In the genomic region with DNA sequence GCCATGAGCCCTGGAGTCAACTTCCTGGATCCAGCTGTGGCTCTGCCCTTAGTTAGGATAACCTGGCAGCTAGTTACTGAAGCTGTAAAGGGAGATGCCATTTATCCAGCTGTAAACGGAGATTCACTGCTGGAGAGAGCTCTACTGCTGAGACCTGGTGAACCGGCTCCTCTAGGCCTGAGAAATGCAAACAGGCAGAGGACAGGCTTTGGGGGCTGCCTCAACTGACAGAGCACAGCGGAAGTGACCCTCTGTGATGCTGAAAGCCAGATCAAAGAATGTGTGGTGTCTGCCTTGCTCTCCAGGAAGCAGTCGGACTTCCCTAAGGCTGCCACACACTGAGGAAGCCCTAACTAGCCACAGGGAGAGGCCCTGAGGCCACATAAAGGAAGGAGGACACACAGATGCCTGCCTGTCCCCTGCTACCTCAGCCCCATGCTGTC, we compare ENCODE assay signal across 1 cellular context.
A peak's percentile ranks its signal among the peaks of the same experiment; 100 is the strongest.
TF ChIP-seq lines count a peak whose summit lies in the region.

No MANE protein-coding gene starts in this region.

TF ChIP-seq in HepG2, 621 proteins besides CTCF, POLR2A, EP300 and RAD21 (continues in another document):
- no peak for TF ChIP-seq PRPF4 (IDR thresholded peaks at IDR 0.05; ENCODE audit: low read depth, low read length, poor library complexity, severe bottlenecking)
- TF ChIP-seq, protein P1, sequence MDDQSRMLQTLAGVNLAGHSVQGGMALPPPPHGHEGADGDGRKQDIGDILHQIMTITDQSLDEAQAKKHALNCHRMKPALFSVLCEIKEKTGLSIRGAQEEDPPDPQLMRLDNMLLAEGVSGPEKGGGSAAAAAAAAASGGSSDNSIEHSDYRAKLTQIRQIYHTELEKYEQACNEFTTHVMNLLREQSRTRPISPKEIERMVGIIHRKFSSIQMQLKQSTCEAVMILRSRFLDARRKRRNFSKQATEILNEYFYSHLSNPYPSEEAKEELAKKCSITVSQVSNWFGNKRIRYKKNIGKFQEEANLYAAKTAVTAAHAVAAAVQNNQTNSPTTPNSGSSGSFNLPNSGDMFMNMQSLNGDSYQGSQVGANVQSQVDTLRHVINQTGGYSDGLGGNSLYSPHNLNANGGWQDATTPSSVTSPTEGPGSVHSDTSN (CRISPR knock-in tag; IDR thresholded peaks at IDR 0.05; ENCODE audit: borderline replicate concordance): no peak
- TF ChIP-seq NCOR1 (IDR thresholded peaks at IDR 0.05; ENCODE audit: borderline replicate concordance, low read length): no peak
- no peak for TF ChIP-seq ZNF280D (CRISPR knock-in tag; IDR thresholded peaks at IDR 0.05)
- TF ChIP-seq STAG1 (CRISPR knock-in tag; IDR thresholded peaks at IDR 0.05): peak; percentile 35; the same call in 1 of the 2 replicates
- TF ChIP-seq SMAD1 (CRISPR knock-in tag; IDR thresholded peaks at IDR 0.05; ENCODE audit: borderline replicate concordance, low read depth): no peak
- TF ChIP-seq, protein P2, sequence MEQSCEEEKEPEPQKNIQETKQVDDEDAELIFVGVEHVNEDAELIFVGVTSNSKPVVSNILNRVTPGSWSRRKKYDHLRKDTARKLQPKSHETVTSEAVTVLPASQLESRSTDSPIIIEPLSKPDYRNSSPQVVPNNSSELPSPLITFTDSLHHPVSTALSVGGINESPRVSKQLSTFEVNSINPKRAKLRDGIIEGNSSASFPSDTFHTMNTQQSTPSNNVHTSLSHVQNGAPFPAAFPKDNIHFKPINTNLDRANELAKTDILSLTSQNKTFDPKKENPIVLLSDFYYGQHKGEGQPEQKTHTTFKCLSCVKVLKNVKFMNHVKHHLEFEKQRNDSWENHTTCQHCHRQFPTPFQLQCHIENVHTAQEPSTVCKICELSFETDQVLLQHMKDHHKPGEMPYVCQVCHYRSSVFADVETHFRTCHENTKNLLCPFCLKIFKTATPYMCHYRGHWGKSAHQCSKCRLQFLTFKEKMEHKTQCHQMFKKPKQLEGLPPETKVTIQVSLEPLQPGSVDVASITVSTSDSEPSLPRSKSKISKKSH (CRISPR knock-in tag; IDR thresholded peaks at IDR 0.05; ENCODE audit: borderline replicate concordance): peak; percentile 77; the same call in 1 of the 2 replicates
- TF ChIP-seq ATF7 (IDR thresholded peaks at IDR 0.05): no peak
- TF ChIP-seq ATF7 (CRISPR knock-in tag; IDR thresholded peaks at IDR 0.05): no peak
- TF ChIP-seq MED1 (CRISPR knock-in tag; IDR thresholded peaks at IDR 0.05): peak; percentile 37; the same call in 1 of the 2 replicates
- no peak for TF ChIP-seq ZNF33A (CRISPR knock-in tag; IDR thresholded peaks at IDR 0.05; ENCODE audit: borderline replicate concordance)
- no peak for TF ChIP-seq LCORL (IDR thresholded peaks at IDR 0.05)
- TF ChIP-seq LCORL (CRISPR knock-in tag; IDR thresholded peaks at IDR 0.05): no peak
- TF ChIP-seq THAP11 (CRISPR knock-in tag; IDR thresholded peaks at IDR 0.05): no peak
- TF ChIP-seq NFE2L2 (IDR thresholded peaks at IDR 0.05; ENCODE audit: low read length): no peak
- TF ChIP-seq MTF1 (CRISPR knock-in tag; IDR thresholded peaks at IDR 0.05): no peak
- TF ChIP-seq, protein P3, sequence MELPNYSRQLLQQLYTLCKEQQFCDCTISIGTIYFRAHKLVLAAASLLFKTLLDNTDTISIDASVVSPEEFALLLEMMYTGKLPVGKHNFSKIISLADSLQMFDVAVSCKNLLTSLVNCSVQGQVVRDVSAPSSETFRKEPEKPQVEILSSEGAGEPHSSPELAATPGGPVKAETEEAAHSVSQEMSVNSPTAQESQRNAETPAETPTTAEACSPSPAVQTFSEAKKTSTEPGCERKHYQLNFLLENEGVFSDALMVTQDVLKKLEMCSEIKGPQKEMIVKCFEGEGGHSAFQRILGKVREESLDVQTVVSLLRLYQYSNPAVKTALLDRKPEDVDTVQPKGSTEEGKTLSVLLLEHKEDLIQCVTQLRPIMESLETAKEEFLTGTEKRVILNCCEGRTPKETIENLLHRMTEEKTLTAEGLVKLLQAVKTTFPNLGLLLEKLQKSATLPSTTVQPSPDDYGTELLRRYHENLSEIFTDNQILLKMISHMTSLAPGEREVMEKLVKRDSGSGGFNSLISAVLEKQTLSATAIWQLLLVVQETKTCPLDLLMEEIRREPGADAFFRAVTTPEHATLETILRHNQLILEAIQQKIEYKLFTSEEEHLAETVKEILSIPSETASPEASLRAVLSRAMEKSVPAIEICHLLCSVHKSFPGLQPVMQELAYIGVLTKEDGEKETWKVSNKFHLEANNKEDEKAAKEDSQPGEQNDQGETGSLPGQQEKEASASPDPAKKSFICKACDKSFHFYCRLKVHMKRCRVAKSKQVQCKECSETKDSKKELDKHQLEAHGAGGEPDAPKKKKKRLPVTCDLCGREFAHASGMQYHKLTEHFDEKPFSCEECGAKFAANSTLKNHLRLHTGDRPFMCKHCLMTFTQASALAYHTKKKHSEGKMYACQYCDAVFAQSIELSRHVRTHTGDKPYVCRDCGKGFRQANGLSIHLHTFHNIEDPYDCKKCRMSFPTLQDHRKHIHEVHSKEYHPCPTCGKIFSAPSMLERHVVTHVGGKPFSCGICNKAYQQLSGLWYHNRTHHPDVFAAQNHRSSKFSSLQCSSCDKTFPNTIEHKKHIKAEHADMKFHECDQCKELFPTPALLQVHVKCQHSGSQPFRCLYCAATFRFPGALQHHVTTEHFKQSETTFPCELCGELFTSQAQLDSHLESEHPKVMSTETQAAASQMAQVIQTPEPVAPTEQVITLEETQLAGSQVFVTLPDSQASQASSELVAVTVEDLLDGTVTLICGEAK (IDR thresholded peaks at IDR 0.05): no peak
- TF ChIP-seq, protein P3 (CRISPR knock-in tag; IDR thresholded peaks at IDR 0.05): no peak
- TF ChIP-seq SALL1 (CRISPR knock-in tag; IDR thresholded peaks at IDR 0.05): no peak
- TF ChIP-seq HNRNPLL (IDR thresholded peaks at IDR 0.05; ENCODE audit: low read depth, low read length, poor library complexity, severe bottlenecking): no peak
- TF ChIP-seq, protein P4, sequence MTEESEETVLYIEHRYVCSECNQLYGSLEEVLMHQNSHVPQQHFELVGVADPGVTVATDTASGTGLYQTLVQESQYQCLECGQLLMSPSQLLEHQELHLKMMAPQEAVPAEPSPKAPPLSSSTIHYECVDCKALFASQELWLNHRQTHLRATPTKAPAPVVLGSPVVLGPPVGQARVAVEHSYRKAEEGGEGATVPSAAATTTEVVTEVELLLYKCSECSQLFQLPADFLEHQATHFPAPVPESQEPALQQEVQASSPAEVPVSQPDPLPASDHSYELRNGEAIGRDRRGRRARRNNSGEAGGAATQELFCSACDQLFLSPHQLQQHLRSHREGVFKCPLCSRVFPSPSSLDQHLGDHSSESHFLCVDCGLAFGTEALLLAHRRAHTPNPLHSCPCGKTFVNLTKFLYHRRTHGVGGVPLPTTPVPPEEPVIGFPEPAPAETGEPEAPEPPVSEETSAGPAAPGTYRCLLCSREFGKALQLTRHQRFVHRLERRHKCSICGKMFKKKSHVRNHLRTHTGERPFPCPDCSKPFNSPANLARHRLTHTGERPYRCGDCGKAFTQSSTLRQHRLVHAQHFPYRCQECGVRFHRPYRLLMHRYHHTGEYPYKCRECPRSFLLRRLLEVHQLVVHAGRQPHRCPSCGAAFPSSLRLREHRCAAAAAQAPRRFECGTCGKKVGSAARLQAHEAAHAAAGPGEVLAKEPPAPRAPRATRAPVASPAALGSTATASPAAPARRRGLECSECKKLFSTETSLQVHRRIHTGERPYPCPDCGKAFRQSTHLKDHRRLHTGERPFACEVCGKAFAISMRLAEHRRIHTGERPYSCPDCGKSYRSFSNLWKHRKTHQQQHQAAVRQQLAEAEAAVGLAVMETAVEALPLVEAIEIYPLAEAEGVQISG (CRISPR knock-in tag; IDR thresholded peaks at IDR 0.05): peak; percentile 31; the same call in 1 of the 2 replicates
- no peak for TF ChIP-seq ZNF605 (CRISPR knock-in tag; IDR thresholded peaks at IDR 0.05)
- TF ChIP-seq ZNF761 (CRISPR knock-in tag; conservative IDR thresholded peaks at IDR 0.05): no peak
- TF ChIP-seq FOXK1 (CRISPR knock-in tag; IDR thresholded peaks at IDR 0.05; ENCODE audit: borderline replicate concordance, low read depth): no peak
- TF ChIP-seq ZNF550 (CRISPR knock-in tag; IDR thresholded peaks at IDR 0.05; ENCODE audit: borderline replicate concordance): no peak
- no peak for TF ChIP-seq NAIF1 (CRISPR knock-in tag; IDR thresholded peaks at IDR 0.05; ENCODE audit: borderline replicate concordance)
- no peak for TF ChIP-seq ATF1 (CRISPR knock-in tag; IDR thresholded peaks at IDR 0.05)
- no peak for TF ChIP-seq ZSCAN31 (CRISPR knock-in tag; IDR thresholded peaks at IDR 0.05; ENCODE audit: low read depth)
- TF ChIP-seq, protein P5, sequence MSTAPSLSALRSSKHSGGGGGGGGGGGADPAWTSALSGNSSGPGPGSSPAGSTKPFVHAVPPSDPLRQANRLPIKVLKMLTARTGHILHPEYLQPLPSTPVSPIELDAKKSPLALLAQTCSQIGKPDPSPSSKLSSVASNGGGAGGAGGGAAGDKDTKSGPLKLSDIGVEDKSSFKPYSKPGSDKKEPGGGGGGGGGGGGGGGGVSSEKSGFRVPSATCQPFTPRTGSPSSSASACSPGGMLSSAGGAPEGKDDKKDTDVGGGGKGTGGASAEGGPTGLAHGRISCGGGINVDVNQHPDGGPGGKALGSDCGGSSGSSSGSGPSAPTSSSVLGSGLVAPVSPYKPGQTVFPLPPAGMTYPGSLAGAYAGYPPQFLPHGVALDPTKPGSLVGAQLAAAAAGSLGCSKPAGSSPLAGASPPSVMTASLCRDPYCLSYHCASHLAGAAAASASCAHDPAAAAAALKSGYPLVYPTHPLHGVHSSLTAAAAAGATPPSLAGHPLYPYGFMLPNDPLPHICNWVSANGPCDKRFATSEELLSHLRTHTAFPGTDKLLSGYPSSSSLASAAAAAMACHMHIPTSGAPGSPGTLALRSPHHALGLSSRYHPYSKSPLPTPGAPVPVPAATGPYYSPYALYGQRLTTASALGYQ (CRISPR knock-in tag; IDR thresholded peaks at IDR 0.05): no peak
- TF ChIP-seq ZNF549 (CRISPR knock-in tag; IDR thresholded peaks at IDR 0.05): 0 out of 2 replicates have a peak, but pooled peaks have one; percentile 30
- no peak for TF ChIP-seq ZFP41 (CRISPR knock-in tag; IDR thresholded peaks at IDR 0.05; ENCODE audit: borderline replicate concordance)
- no peak for TF ChIP-seq ZNF546 (CRISPR knock-in tag; conservative IDR thresholded peaks at IDR 0.05)
